ENCODE assay signal across 1 cellular context in genomic region chr9:15155323-15155722, GRCh38.
TF ChIP-seq lines count a peak whose summit lies in the region.

No MANE protein-coding gene starts in this region.

TF ChIP-seq in SK-N-SH treated with all-trans-retinoic acid at 6 μM for 48 hours, 23 proteins besides CTCF, POLR2A, EP300 and RAD21 (continued from another document):
- TF ChIP-seq ARNTL (CRISPR knock-in tag; IDR thresholded peaks at IDR 0.05; ENCODE audit: borderline replicate concordance, low read depth): no peak
- TF ChIP-seq CSRNP3 (CRISPR knock-in tag; IDR thresholded peaks at IDR 0.05): no peak
- no peak for TF ChIP-seq TSHZ2 (CRISPR knock-in tag; IDR thresholded peaks at IDR 0.05)
- TF ChIP-seq ZNF8 (CRISPR knock-in tag; IDR thresholded peaks at IDR 0.05): no peak
- TF ChIP-seq BACH2 (CRISPR knock-in tag; IDR thresholded peaks at IDR 0.05; ENCODE audit: borderline replicate concordance): no peak
- TF ChIP-seq GLIS3 (CRISPR knock-in tag; IDR thresholded peaks at IDR 0.05): no peak
